In the genomic region with DNA sequence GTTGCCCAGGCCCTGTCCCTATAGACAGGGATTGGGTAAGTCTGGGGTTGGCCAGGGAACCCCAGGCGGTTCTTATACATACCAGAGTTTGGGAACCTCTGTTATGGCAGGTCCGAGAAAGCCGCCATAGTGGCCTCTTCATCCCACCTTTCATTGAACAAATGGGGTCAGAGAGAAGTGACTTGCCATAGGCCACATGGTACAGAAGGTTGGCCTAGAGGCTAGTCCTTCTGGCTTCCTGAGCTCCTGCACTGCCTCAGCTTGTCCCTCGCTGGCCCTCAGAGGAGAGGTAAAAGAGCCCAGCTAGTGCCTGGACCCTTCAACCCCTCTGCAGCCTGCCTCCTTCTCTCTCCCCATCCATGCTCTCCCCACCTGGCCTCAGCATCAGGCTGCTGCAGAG, we compare ENCODE assay signal across 18 cellular contexts.
A peak's percentile ranks its signal among the peaks of the same experiment; 100 is the strongest.
DNase-seq lines count a peak whose midpoint lies in the region; ATAC-seq and TF ChIP-seq lines count a peak whose summit lies in the region.
"Had no signal": no experiment of that assay in that cellular context is flagged by ENCODE, and none has a peak within 500 bp of the region (broad histone marks: within the 10 kb centered on the region; RNA-seq: fewer than 3 reads in every experiment).

No MANE protein-coding gene starts in this region.

- intact Hi-C loops in Panc1 (cut with micrococcal nuclease; ENCODE audit: unreplicated experiment) (no loop called here), posterior vena cava (cut with DNase I) (no loop called here)

- 0 out of 2 replicates have a peak, but pooled peaks have one; percentile 26 for ATAC-seq in Panc1

- BruUV-seq in Panc1 (replicated peaks; lab: Mats Ljungman, UMichigan), result no TSS peak

- H3K4me3 ChIP-seq in Panc1 (ENCODE audit: low read depth in 2 of 2, low read length in 2 of 2), result no peak overlapping the region
- H3K4me3 ChIP-seq: GM23248, MG63, Peyer's patch, SJSA1 had no signal

- POLR2A ChIA-PET in Panc1 (lab: Charles Lee), result no interaction called here

- H3K27ac ChIP-seq in Panc1 (ENCODE audit: low read length), result no peak overlapping the region
- H3K27ac ChIP-seq: 22Rv1, C4-2B, GM23248, Peyer's patch, SJSA1 had no signal

- peak; percentile 23 for DNase-seq in NCI-H146 (lab: John Stamatoyannopoulos, UW)
- DNase-seq in NCI-H146 treated with DMSO at 0.1 percent for 48 hours (lab: John Stamatoyannopoulos, UW; ENCODE audit: unreplicated experiment), result no peak
- no peak for DNase-seq in Panc1 (ENCODE audit: low read depth, low spot score)
- DNase-seq in ecto neural progenitor cell (ENCODE audit: low spot score), result peak; percentile 38
- DNase-seq in posterior vena cava (ENCODE audit: low spot score), result peak; percentile 38
- DNase-seq in SIG-M5 (lab: John Stamatoyannopoulos, UW), result no peak
- DNase-seq in DMS53 treated with DMSO at 0.1 percent for 48 hours (lab: John Stamatoyannopoulos, UW; ENCODE audit: unreplicated experiment), result no peak
- DNase-seq in HT-29 (ENCODE audit: low spot score), result no peak
- DNase-seq: GM23248, HCEC 1CT, IMR-90, KG1, MG63, NCI-H1694 had no signal

- H3K4me1 ChIP-seq in Panc1 (ENCODE audit: control insufficient read depth, insufficient read depth, low read length), result no peaks in the 10 kb centered on the region
- H3K4me1 ChIP-seq: Peyer's patch, SJSA1 had no signal

- CTCF ChIA-PET in Panc1 (lab: Charles Lee), result no interaction called here

- H3K36me3 ChIP-seq in Panc1 (ENCODE audit: control insufficient read depth, insufficient read depth, low read length), result no peaks in the 10 kb centered on the region
- H3K36me3 ChIP-seq: MG63, Peyer's patch, SJSA1 had no signal

- in situ Hi-C loops in Panc1 (cut with HindIII; ENCODE audit: low pct_unique_long_range_greater_than_20kb, low sequenced_read_pairs), result no loop called here

- TF ChIP-seq CTCF in Panc1 (IDR thresholded peaks at IDR 0.05), result no peak

- no peaks in the 10 kb centered on the region for H3K9me3 ChIP-seq in Panc1 (ENCODE audit: control insufficient read depth, insufficient read depth, low read depth, low read length)
- H3K9me3 ChIP-seq: MG63, SJSA1 had no signal

- H3K27me3 ChIP-seq in Panc1 (ENCODE audit: control insufficient read depth, insufficient read depth, low read length), result peaks cover 6% of the 10 kb centered on the region
- H3K27me3 ChIP-seq: MG63, Peyer's patch, SJSA1 had no signal

Comparison
In these comparisons a context has a peak if more than half of its experiments do, and no peak if none do; other contexts are left out.
1. DNase-seq: peak in NCI-H146 (single experiment), ecto neural progenitor cell (single experiment) and posterior vena cava (single experiment); none in NCI-H146 treated with DMSO at 0.1 percent for 48 hours (single experiment), Panc1 (single experiment), SIG-M5 (single experiment), DMS53 treated with DMSO at 0.1 percent for 48 hours (single experiment) and HT-29 (single experiment).